1 cellular context compared by ENCODE assay signal in genomic region chr7:151427705-151428392, GRCh38.
TF ChIP-seq lines count a peak whose summit lies in the region.

No MANE protein-coding gene starts in this region.

TF ChIP-seq in H1, 55 proteins besides CTCF, POLR2A, EP300 and RAD21 (continued from another document):
- TF ChIP-seq CHD7 (IDR thresholded peaks at IDR 0.05; ENCODE audit: insufficient replicate concordance, low read length) (no peak), RXRA (IDR thresholded peaks at IDR 0.05; ENCODE audit: insufficient read depth, low read depth, low read length) (no peak), KDM4A (IDR thresholded peaks at IDR 0.05; ENCODE audit: low read depth, low read length, severe bottlenecking) (no peak), POLR2AphosphoS5 (IDR thresholded peaks at IDR 0.05; ENCODE audit: low read depth, low read length) (no peak), HDAC6 (IDR thresholded peaks at IDR 0.05; ENCODE audit: low read depth, low read length) (no peak), MAX (IDR thresholded peaks at IDR 0.05) (no peak), CHD2 (IDR thresholded peaks at IDR 0.05; ENCODE audit: low read length) (no peak), TEAD4 (IDR thresholded peaks at IDR 0.05; ENCODE audit: low read depth, low read length) (no peak), BACH1 (IDR thresholded peaks at IDR 0.05; ENCODE audit: low read length) (no peak)
